21 cellular contexts compared by ENCODE assay signal in genomic region chr1:219076536-219076935, GRCh38.
DNase-seq lines count a peak whose midpoint lies in the region; ATAC-seq, FAIRE-seq and TF ChIP-seq lines count a peak whose summit lies in the region.
"Had no signal": no experiment of that assay in that cellular context is flagged by ENCODE, and none has a peak within 500 bp of the region (broad histone marks: within the 10 kb centered on the region; RNA-seq: fewer than 3 reads in every experiment).

No MANE protein-coding gene starts in this region.

- no peak for DNase-seq in GM19239 (ENCODE audit: insufficient read length, low spot score)
- no peak for DNase-seq in SK-N-MC (ENCODE audit: low read depth, low spot score)
- DNase-seq in left lung = peak in 1 of 2 donors; percentile 44
- no peak for DNase-seq in osteoblast (ENCODE audit: insufficient read length, low spot score, missing footprints)
- DNase-seq in NCI-H69 (lab: John Stamatoyannopoulos, UW) = no peak
- no peak for DNase-seq in small intestine
- DNase-seq in GM03348 (ENCODE audit: low spot score) = no peak
- DNase-seq: CD4-positive, alpha-beta memory T cell; COR-L47; DMS53; GM23248; HCEC 1CT; NCI-H1048; NCI-H1417; NCI-H1694; NCI-H2029 treated with DMSO at 0.1 percent for 48 hours; NCI-H2227 treated with DMSO at 0.1 percent for 48 hours; NCI-H526 treated with DMSO at 0.1 percent for 48 hours; Peyer's patch; SJCRH30 had no signal

- WGBS in small intestine, 3 donors = 79 to 88% (median 83%) methylated on average over 1 of the region's 1 CpG

- no peak overlapping the region for H3K9ac ChIP-seq in SK-N-MC (ENCODE audit: insufficient read length)
- H3K9ac ChIP-seq: BLaER1 treated with 17β-estradiol and CSF1 and Interleukin-3, amounts not matched to agents 10 nM and 100 nM; GM23248 had no signal

- H3K27me3 ChIP-seq in left lung = no peaks in the 10 kb centered on the region
- no peaks in the 10 kb centered on the region for H3K27me3 ChIP-seq in osteoblast (ENCODE audit: insufficient read depth, low read length)
- H3K27me3 ChIP-seq in small intestine (ENCODE audit: control insufficient read depth in 2 of 2, insufficient read depth in 2 of 2, low read length in 2 of 2) = peaks cover 0 to 2% of the 10 kb centered on the region in 2 donors
- H3K27me3 ChIP-seq: BLaER1 treated with 17β-estradiol and CSF1 and Interleukin-3, amounts not matched to agents 10 nM and 100 nM; Peyer's patch; SJCRH30 had no signal

- 0 out of 2 replicates have a peak overlapping the region, but pooled peaks have one; percentile 33 for H3K27ac ChIP-seq in SK-N-MC
- no peak overlapping the region for H3K27ac ChIP-seq in left lung
- no peak overlapping the region for H3K27ac ChIP-seq in osteoblast (ENCODE audit: low read depth, low read length)
- no peak overlapping the region for H3K27ac ChIP-seq in small intestine (ENCODE audit: low read depth in 1 of 2, low read length in 1 of 2)
- H3K27ac ChIP-seq: BLaER1 treated with 17β-estradiol and CSF1 and Interleukin-3, amounts not matched to agents 10 nM and 100 nM; GM23248; Peyer's patch; SJCRH30 had no signal

- no peak overlapping the region for H3K4me2 ChIP-seq in osteoblast (ENCODE audit: insufficient read depth, low read length)
- H3K4me2 ChIP-seq: BLaER1 treated with 17β-estradiol and CSF1 and Interleukin-3, amounts not matched to agents 10 nM and 100 nM had no signal

- no peaks in the 10 kb centered on the region for H3K79me2 ChIP-seq in osteoblast (ENCODE audit: insufficient read depth, low read length)

- H3K36me3 ChIP-seq in SK-N-MC (ENCODE audit: insufficient read depth, low read length) (no peaks in the 10 kb centered on the region), left lung (no peaks in the 10 kb centered on the region), osteoblast (ENCODE audit: insufficient read depth, low read length) (no peaks in the 10 kb centered on the region), small intestine (ENCODE audit: control insufficient read depth in 2 of 2, insufficient read depth in 2 of 2, low read length in 2 of 2) (no peaks in the 10 kb centered on the region)
- H3K36me3 ChIP-seq: BLaER1 treated with 17β-estradiol and CSF1 and Interleukin-3, amounts not matched to agents 10 nM and 100 nM; Peyer's patch; SJCRH30 had no signal

- H3K9me3 ChIP-seq in SK-N-MC (ENCODE audit: low read depth, low read length) (no peaks in the 10 kb centered on the region), left lung (peaks cover 0 to 4% of the 10 kb centered on the region in 2 donors), osteoblast (ENCODE audit: low read depth, low read length) (no peaks in the 10 kb centered on the region), small intestine (ENCODE audit: control insufficient read depth, low read depth) (no peaks in the 10 kb centered on the region)
- H3K9me3 ChIP-seq: Peyer's patch had no signal

- H3K4me3 ChIP-seq in SK-N-MC (no peak overlapping the region), left lung (no peak overlapping the region), osteoblast (ENCODE audit: insufficient read depth, low read length) (no peak overlapping the region), small intestine (ENCODE audit: low read depth in 1 of 2, low read length in 2 of 2) (no peak overlapping the region)
- H3K4me3 ChIP-seq: BLaER1 treated with 17β-estradiol and CSF1 and Interleukin-3, amounts not matched to agents 10 nM and 100 nM; GM23248; Peyer's patch; SJCRH30 had no signal

- peak overlapping the region; percentile 16 for H2AFZ ChIP-seq in osteoblast (ENCODE audit: low read length)
- H2AFZ ChIP-seq: GM23248 had no signal

- no peak for TF ChIP-seq CTCF in left lung (IDR thresholded peaks at IDR 0.05)
- TF ChIP-seq CTCF in osteoblast (IDR thresholded peaks at IDR 0.05; ENCODE audit: extremely low read depth, low read depth, low read length) = no peak

- no peaks in the 10 kb centered on the region for H3K4me1 ChIP-seq in left lung
- peaks cover 5% of the 10 kb centered on the region for H3K4me1 ChIP-seq in osteoblast (ENCODE audit: insufficient read depth, low read length)
- no peaks in the 10 kb centered on the region for H3K4me1 ChIP-seq in small intestine (ENCODE audit: control insufficient read depth in 2 of 2, insufficient read depth in 1 of 2, low read depth in 1 of 2, low read length in 1 of 2)
- H3K4me1 ChIP-seq: Peyer's patch, SJCRH30 had no signal

- ATAC-seq in left lung = peak; percentile 95

- peak; percentile 55 for FAIRE-seq in GM19239 (lab: Jason Lieb, UNC)
- no peak for FAIRE-seq in small intestine (lab: Jason Lieb, UNC)

- intact Hi-C loops in left lung (cut with DNase I) = no loop called here

- H4K20me1 ChIP-seq in osteoblast (ENCODE audit: insufficient read depth, low read length) = no peaks in the 10 kb centered on the region
- H4K20me1 ChIP-seq: BLaER1 treated with 17β-estradiol and CSF1 and Interleukin-3, amounts not matched to agents 10 nM and 100 nM had no signal
